ENCODE assay signal across 28 cellular contexts in the genomic region with DNA sequence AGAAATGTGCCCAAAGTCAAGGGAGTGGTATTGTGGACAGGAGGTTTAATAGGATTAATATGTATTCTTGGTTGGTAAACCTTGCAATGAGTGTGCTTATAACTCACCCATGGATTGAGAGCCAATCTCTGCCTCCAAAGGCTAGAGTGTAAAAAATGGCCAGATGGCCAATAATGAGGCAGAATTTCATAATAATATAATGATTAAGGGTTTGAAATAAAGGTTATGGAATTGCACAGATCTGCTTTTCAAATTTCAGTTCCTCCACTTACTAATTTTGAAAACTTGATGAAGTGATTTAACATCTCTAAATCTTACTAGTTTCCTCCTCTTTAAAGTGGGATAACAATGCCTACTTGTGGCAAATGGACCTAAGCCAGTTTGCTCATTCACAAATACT.
"Had no signal": no experiment of that assay in that cellular context is flagged by ENCODE, and none has a peak within 500 bp of the region (broad histone marks: within the 10 kb centered on the region; RNA-seq: fewer than 3 reads in every experiment).

No MANE protein-coding gene starts in this region.

- H3K27me3 ChIP-seq: neural progenitor cell, ovary, right lobe of liver, sigmoid colon, stomach, tibial artery, transverse colon, upper lobe of right lung, uterus had no signal

- ATAC-seq: naive thymus-derived CD4-positive, alpha-beta T cell; natural killer cell; psoas muscle; right cardiac atrium; right lobe of liver; stimulated activated effector memory CD8-positive, alpha-beta T cell treated with anti-CD3 and anti-CD28 coated beads, Interleukin-12 subunit alpha, Interleukin-12 subunit beta, amount 100 ng/mL, for 72 hours; upper lobe of right lung had no signal

- H3K27ac ChIP-seq: neural progenitor cell, ovary, parathyroid adenoma, psoas muscle, right lobe of liver, sigmoid colon, stomach, thoracic aorta, tibial artery, transverse colon, upper lobe of right lung, uterus had no signal

- H3K4me3 Mint-ChIP-seq: naive thymus-derived CD4-positive, alpha-beta T cell; natural killer cell; nephron; neural progenitor cell; stimulated activated effector memory CD8-positive, alpha-beta T cell treated with anti-CD3 and anti-CD28 coated beads, Interleukin-12 subunit alpha, Interleukin-12 subunit beta, amount 100 ng/mL, for 72 hours; stimulated activated naive CD8-positive, alpha-beta T cell treated with anti-CD3 and anti-CD28 coated beads, Interleukin-15, Interleukin-2, amounts not matched to agents 100 ng/mL and 50 ng/mL, for 24 hours; type B pancreatic cell had no signal

- H3K36me3 ChIP-seq: neural progenitor cell, ovary, right lobe of liver, sigmoid colon, stomach, thoracic aorta, tibial artery, transverse colon, upper lobe of right lung, uterus had no signal

- H3K27me3 Mint-ChIP-seq: naive thymus-derived CD4-positive, alpha-beta T cell; progenitor cell of endocrine pancreas; stimulated activated naive CD8-positive, alpha-beta T cell treated with anti-CD3 and anti-CD28 coated beads, Interleukin-15, Interleukin-2, amounts not matched to agents 100 ng/mL and 50 ng/mL, for 24 hours had no signal

- H3K9me3 Mint-ChIP-seq: nephron; neural progenitor cell; stimulated activated effector memory CD8-positive, alpha-beta T cell treated with anti-CD3 and anti-CD28 coated beads, Interleukin-12 subunit alpha, Interleukin-12 subunit beta, amount 100 ng/mL, for 72 hours; stimulated activated naive CD8-positive, alpha-beta T cell treated with anti-CD3 and anti-CD28 coated beads, Interleukin-15, Interleukin-2, amounts not matched to agents 100 ng/mL and 50 ng/mL, for 24 hours; type B pancreatic cell had no signal

- H3K4me1 Mint-ChIP-seq: natural killer cell; nephron; neural progenitor cell; stimulated activated effector memory CD8-positive, alpha-beta T cell treated with anti-CD3 and anti-CD28 coated beads, Interleukin-12 subunit alpha, Interleukin-12 subunit beta, amount 100 ng/mL, for 72 hours had no signal

- H3K9me3 ChIP-seq: ovary, psoas muscle, right lobe of liver, sigmoid colon, stomach, thoracic aorta, tibial artery, transverse colon, upper lobe of right lung, uterus had no signal

- H3K4me3 ChIP-seq: neural progenitor cell, ovary, psoas muscle, right lobe of liver, sigmoid colon, stomach, thoracic aorta, tibial artery, transverse colon, upper lobe of right lung, uterus had no signal

- H3K4me2 ChIP-seq: neural progenitor cell had no signal

- H3K36me3 Mint-ChIP-seq: natural killer cell; neural progenitor cell; stimulated activated effector memory CD8-positive, alpha-beta T cell treated with anti-CD3 and anti-CD28 coated beads, Interleukin-12 subunit alpha, Interleukin-12 subunit beta, amount 100 ng/mL, for 72 hours; type B pancreatic cell had no signal

- DNase-seq: naive thymus-derived CD4-positive, alpha-beta T cell; natural killer cell; occipital lobe; ovary; posterior cingulate gyrus; psoas muscle; right cardiac atrium; right lobe of liver; sigmoid colon; small intestine; stimulated activated CD4-positive, alpha-beta T cell treated with anti-CD3 and anti-CD28 coated beads, Interleukin-15, amount 100 ng/mL, for 24 hours; stimulated activated CD4-positive, alpha-beta T cell treated with anti-CD3 and anti-CD28 coated beads, Interleukin-2, amount 100 ng/mL, for 24 hours; stimulated activated CD4-positive, alpha-beta T cell treated with anti-CD3 and anti-CD28 coated beads, Interleukin-2, amount 100 ng/mL, for 48 hours; stimulated activated CD4-positive, alpha-beta T cell treated with anti-CD3 and anti-CD28 coated beads, Interleukin-4, amount 100 ng/mL, for 24 hours; stimulated activated naive CD4-positive, alpha-beta T cell treated with Interleukin-2 at 50 U/mL for 16 hours; stomach; tibial artery; transverse colon; upper lobe of right lung; uterus had no signal

- H3K27ac Mint-ChIP-seq: naive thymus-derived CD4-positive, alpha-beta T cell; natural killer cell; nephron; neural progenitor cell; progenitor cell of endocrine pancreas; stimulated activated effector memory CD8-positive, alpha-beta T cell treated with anti-CD3 and anti-CD28 coated beads, Interleukin-12 subunit alpha, Interleukin-12 subunit beta, amount 100 ng/mL, for 72 hours; stimulated activated naive CD8-positive, alpha-beta T cell treated with anti-CD3 and anti-CD28 coated beads, Interleukin-15, Interleukin-2, amounts not matched to agents 100 ng/mL and 50 ng/mL, for 24 hours; type B pancreatic cell had no signal

- H3K4me1 ChIP-seq: parathyroid adenoma, psoas muscle, right lobe of liver, sigmoid colon, stomach, tibial artery, transverse colon, upper lobe of right lung, uterus had no signal

- H3K79me2 ChIP-seq: parathyroid adenoma had no signal

- H3K9ac ChIP-seq: neural progenitor cell, parathyroid adenoma had no signal

- H2AFZ ChIP-seq: neural progenitor cell, parathyroid adenoma had no signal
